In genomic region chr16:30566531-30566930, GRCh38 we compare ENCODE assay signal across 1 cellular context.
TF ChIP-seq lines count a peak whose summit lies in the region.

No MANE protein-coding gene starts in this region.

TF ChIP-seq in HEK293T, 16 proteins besides CTCF, POLR2A, EP300 and RAD21 (continued from another document):
- TF ChIP-seq PKNOX1 (IDR thresholded peaks at IDR 0.05), result no peak
- no peak for TF ChIP-seq L3MBTL2 (conservative IDR thresholded peaks at IDR 0.05)
